In genomic region chr7:155380986-155381851, GRCh38 we compare ENCODE assay signal across 15 cellular contexts.
DNase-seq lines count a peak whose midpoint lies in the region; ATAC-seq and TF ChIP-seq lines count a peak whose summit lies in the region.
"Had no signal": no experiment of that assay in that cellular context is flagged by ENCODE, and none has a peak within 500 bp of the region (broad histone marks: within the 10 kb centered on the region; RNA-seq: fewer than 3 reads in every experiment).

No MANE protein-coding gene starts in this region.

- H3K27me3 ChIP-seq in naive thymus-derived CD4-positive, alpha-beta T cell (ENCODE audit: control insufficient read depth in 2 of 2, insufficient read depth in 2 of 2, low read length in 2 of 2), result peaks cover 0 to 14% of the 10 kb centered on the region in 2 donors

- H3K4me1 Mint-ChIP-seq in naive thymus-derived CD4-positive, alpha-beta T cell, result peaks cover 6 to 41% (median 27%) of the 10 kb centered on the region in 7 donors

- H3K9me3 ChIP-seq in mesodermal cell (ENCODE audit: control insufficient read depth, low read length), result no peaks in the 10 kb centered on the region
- no peaks in the 10 kb centered on the region for H3K9me3 ChIP-seq in naive thymus-derived CD4-positive, alpha-beta T cell (ENCODE audit: control insufficient read depth in 2 of 3, low read length in 3 of 3)
- H3K9me3 ChIP-seq: adrenal gland had no signal

- peaks cover 0 to 2% (median 0%) of the 10 kb centered on the region in 11 donors for H3K9me3 Mint-ChIP-seq in naive thymus-derived CD4-positive, alpha-beta T cell

- POLR2A ChIA-PET in naive thymus-derived CD4-positive, alpha-beta T cell (lab: Charles Lee), result no interaction called here
- POLR2A ChIA-PET in HEK293T (lab: Yijun Ruan, JAX), result no interaction called here

- peaks cover 0 to 4% (median 0%) of the 10 kb centered on the region in 5 donors for H3K36me3 Mint-ChIP-seq in naive thymus-derived CD4-positive, alpha-beta T cell

- peaks cover 68 to 83% (median 76%) of the 10 kb centered on the region in 5 donors for H3K27me3 Mint-ChIP-seq in naive thymus-derived CD4-positive, alpha-beta T cell

- H3K27ac Mint-ChIP-seq in naive thymus-derived CD4-positive, alpha-beta T cell, result no peak overlapping the region

- 0 to 2% methylated on average over 28 to 30 of the region's 41 CpGs for WGBS in mesodermal cell (ENCODE audit: insufficient coverage in 2 of 2), 2 experiments

- intact Hi-C loops in naive thymus-derived CD4-positive, alpha-beta T cell (cut with micrococcal nuclease), result loop anchor here (1.0 to 2.0 kb wide), 3 partner anchors 357 to 388 kb away; no protein-coding TSS in a partner anchor

- H3K36me3 ChIP-seq in mesodermal cell (ENCODE audit: control insufficient read depth, insufficient read depth, low read length), result no peaks in the 10 kb centered on the region
- no peaks in the 10 kb centered on the region for H3K36me3 ChIP-seq in naive thymus-derived CD4-positive, alpha-beta T cell (ENCODE audit: control insufficient read depth in 2 of 3, insufficient read depth in 3 of 3, low read length in 3 of 3)
- H3K36me3 ChIP-seq: adrenal gland had no signal

- peak overlapping the region; percentile 11 for H3K4me3 ChIP-seq in mesodermal cell (ENCODE audit: extremely low read depth, insufficient read depth, low read length, poor library complexity, severe bottlenecking)
- no peak overlapping the region for H3K4me3 ChIP-seq in naive thymus-derived CD4-positive, alpha-beta T cell (ENCODE audit: low read length)
- H3K4me3 ChIP-seq: adrenal gland had no signal

- H3K4me1 ChIP-seq in mesodermal cell (ENCODE audit: control insufficient read depth, insufficient read depth, low read length, poor library complexity, severe bottlenecking), result peaks cover 14% of the 10 kb centered on the region
- peaks cover 0 to 15% of the 10 kb centered on the region in 2 donors for H3K4me1 ChIP-seq in naive thymus-derived CD4-positive, alpha-beta T cell (ENCODE audit: control insufficient read depth in 2 of 2, insufficient read depth in 2 of 2, low read length in 2 of 2)

- no peak for ATAC-seq in naive thymus-derived CD4-positive, alpha-beta T cell

- H3K4me3 Mint-ChIP-seq in naive thymus-derived CD4-positive, alpha-beta T cell, result peak overlapping the region in 5 of 10 donors; percentile 54 to 80 (median 70)

- H3K27ac ChIP-seq in cingulate gyrus (ENCODE audit: low read depth, low read length) (peak overlapping the region; percentile 29), mesodermal cell (ENCODE audit: low read depth, low read length, severe bottlenecking) (no peak overlapping the region), substantia nigra (ENCODE audit: low read depth, low read length, poor library complexity, severe bottlenecking) (peak overlapping the region; percentile 54)
- no peak overlapping the region for H3K27ac ChIP-seq in naive thymus-derived CD4-positive, alpha-beta T cell (ENCODE audit: low read depth, low read length)
- H3K27ac ChIP-seq: adrenal gland had no signal

- CTCF ChIA-PET in naive thymus-derived CD4-positive, alpha-beta T cell (lab: Charles Lee), result interaction anchor here (0.6 kb wide), 1 partner anchor 356 kb away, joined by 4 read pairs; no protein-coding TSS in a partner anchor
- CTCF ChIA-PET in HEK293T (lab: Yijun Ruan, JAX), result interaction anchor here (0.7 to 3.6 kb wide), 7 partner anchors 16 to 188 kb away, joined by 3 to 25 read pairs (median 5); no protein-coding TSS in a partner anchor

- DNase-seq in NCI-H748 (lab: John Stamatoyannopoulos, UW; ENCODE audit: unreplicated experiment) (peak; percentile 23), NCI-H748 treated with DMSO at 0.1 percent for 48 hours (lab: John Stamatoyannopoulos, UW) (no peak), substantia nigra (lab: John Stamatoyannopoulos, UW) (peak in 10 of 49 donors; percentile 19 to 59 (median 39)), DMS153 treated with DMSO at 0.1 percent for 48 hours (lab: John Stamatoyannopoulos, UW; ENCODE audit: unreplicated experiment) (no peak), HEK293T (ENCODE audit: extremely low spot score) (no peak)
- DNase-seq in naive thymus-derived CD4-positive, alpha-beta T cell, result no peak
- DNase-seq: ACHN; activated CD8-positive, alpha-beta memory T cell treated with anti-CD3 and anti-CD28 coated beads for 24 hours; adrenal gland; EL; erythroblast; GOT3; NCI-H69 had no signal

TF ChIP-seq in HEK293T, 16 proteins besides CTCF, POLR2A, EP300 and RAD21:
- TF ChIP-seq ARNT (IDR thresholded peaks at IDR 0.05), result no peak
- TF ChIP-seq BHLHE40 (IDR thresholded peaks at IDR 0.05; ENCODE audit: borderline replicate concordance), result no peak
- TF ChIP-seq FOXA1 (IDR thresholded peaks at IDR 0.05), result no peak
- no peak for TF ChIP-seq ZNF384 (IDR thresholded peaks at IDR 0.05)
- TF ChIP-seq TARDBP (IDR thresholded peaks at IDR 0.05), result no peak
- no peak for TF ChIP-seq L3MBTL2 (conservative IDR thresholded peaks at IDR 0.05)
- TF ChIP-seq FOXM1 (IDR thresholded peaks at IDR 0.05; ENCODE audit: borderline replicate concordance), result no peak
- TF ChIP-seq, protein P1, sequence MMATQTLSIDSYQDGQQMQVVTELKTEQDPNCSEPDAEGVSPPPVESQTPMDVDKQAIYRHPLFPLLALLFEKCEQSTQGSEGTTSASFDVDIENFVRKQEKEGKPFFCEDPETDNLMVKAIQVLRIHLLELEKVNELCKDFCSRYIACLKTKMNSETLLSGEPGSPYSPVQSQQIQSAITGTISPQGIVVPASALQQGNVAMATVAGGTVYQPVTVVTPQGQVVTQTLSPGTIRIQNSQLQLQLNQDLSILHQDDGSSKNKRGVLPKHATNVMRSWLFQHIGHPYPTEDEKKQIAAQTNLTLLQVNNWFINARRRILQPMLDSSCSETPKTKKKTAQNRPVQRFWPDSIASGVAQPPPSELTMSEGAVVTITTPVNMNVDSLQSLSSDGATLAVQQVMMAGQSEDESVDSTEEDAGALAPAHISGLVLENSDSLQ (IDR thresholded peaks at IDR 0.05), result no peak
- no peak for TF ChIP-seq CTBP1 (IDR thresholded peaks at IDR 0.05; ENCODE audit: borderline replicate concordance)
- TF ChIP-seq FOXK2 (IDR thresholded peaks at IDR 0.05), result no peak
- TF ChIP-seq ELF4 (IDR thresholded peaks at IDR 0.05), result no peak
- TF ChIP-seq LEF1 (IDR thresholded peaks at IDR 0.05; ENCODE audit: borderline replicate concordance), result no peak
- no peak for TF ChIP-seq SP1 (IDR thresholded peaks at IDR 0.05)
- TF ChIP-seq HDGF (IDR thresholded peaks at IDR 0.05; ENCODE audit: borderline replicate concordance), result no peak
- no peak for TF ChIP-seq SUZ12 (IDR thresholded peaks at IDR 0.05)
- TF ChIP-seq NFRKB (IDR thresholded peaks at IDR 0.05), result no peak

Comparison
In these comparisons a context has a peak if more than half of its experiments do, and no peak if none do; other contexts are left out.
1. H3K27ac ChIP-seq: peak in cingulate gyrus (single experiment) and substantia nigra (single experiment); none in mesodermal cell (single experiment) and naive thymus-derived CD4-positive, alpha-beta T cell (single experiment).